Comparison of ENCODE assay signal across 8 cellular contexts in genomic region chr5:151699071-151699901, GRCh38. TPM values are rescaled to one million over a fixed set of nuclear protein-coding genes. Genes with fewer than 3 reads are reported as not detected.
DNase-seq lines count a peak whose midpoint lies in the region; ATAC-seq, FAIRE-seq and TF ChIP-seq lines count a peak whose summit lies in the region.

No MANE protein-coding gene starts in this region.

- no peaks in the 10 kb centered on the region for H3K36me3 ChIP-seq in HEK293 (ENCODE audit: control insufficient read depth in 2 of 2, insufficient read depth in 1 of 2, low read length in 2 of 2)
- H3K36me3 ChIP-seq in bronchial epithelial cell (ENCODE audit: control insufficient read depth, insufficient read depth, low read length), result no peaks in the 10 kb centered on the region
- no peaks in the 10 kb centered on the region for H3K36me3 ChIP-seq in kidney (ENCODE audit: control insufficient read depth in 1 of 2, insufficient read depth in 2 of 2, low read length in 2 of 2)
- H3K36me3 ChIP-seq in stomach, result no peaks in the 10 kb centered on the region

- H3K9me3 ChIP-seq in HEK293 (ENCODE audit: control insufficient read depth, insufficient read depth, low read depth, low read length) (no peaks in the 10 kb centered on the region), kidney (ENCODE audit: control insufficient read depth in 1 of 2, low read length in 2 of 2) (no peaks in the 10 kb centered on the region), stomach (no peaks in the 10 kb centered on the region)

- no peak for ATAC-seq in HG03139 (IDR thresholded peaks at IDR 0.05; ENCODE audit: unreplicated experiment)
- no peak for ATAC-seq in GM18502 (IDR thresholded peaks at IDR 0.05; ENCODE audit: poor library complexity, unreplicated experiment)

- H3K4me1 ChIP-seq in HEK293 (ENCODE audit: control insufficient read depth, insufficient read depth, low read length), result no peaks in the 10 kb centered on the region
- H3K4me1 ChIP-seq in kidney (ENCODE audit: control insufficient read depth in 1 of 2, insufficient read depth in 1 of 2, low read depth in 1 of 2, low read length in 2 of 2), result peaks cover 7 to 11% of the 10 kb centered on the region in 2 donors
- H3K4me1 ChIP-seq in stomach, result peaks cover 3 to 22% (median 10%) of the 10 kb centered on the region in 4 donors

- 0 out of 2 replicates have a peak overlapping the region, but pooled peaks have one; percentile 24 for H3K27ac ChIP-seq in HEK293 (ENCODE audit: extremely low read depth, low read depth, low read length)
- peak overlapping the region; percentile 68 to 79 for H3K27ac ChIP-seq in kidney (ENCODE audit: low read depth in 2 of 2, low read length in 2 of 2)
- H3K27ac ChIP-seq in stomach, result peak overlapping the region; percentile 63 to 80 (median 74)

- CTCF ChIA-PET in HEK293 (lab: Yijun Ruan, JAX), result interaction anchor here (0.5 to 2.8 kb wide), 6 partner anchors 9 to 47 kb away, joined by 3 to 11 read pairs (median 5); partner anchors contain the start of gene SPARC

- H3K9ac ChIP-seq in kidney (ENCODE audit: low read length in 2 of 2), result peak overlapping the region; percentile 39 to 46

- 53 to 61% (median 58%) methylated on average over 13 of the region's 13 CpGs for WGBS in stomach, 5 donors

- POLR2A ChIA-PET in HEK293 (lab: Yijun Ruan, JAX), result interaction anchor here (0.7 to 4.6 kb wide), 7 partner anchors 8 to 446 kb away, joined by 3 to 33 read pairs (median 4); partner anchors contain the start of genes GM2A and SPARC

- TF ChIP-seq POLR2A in stomach (IDR thresholded peaks at IDR 0.05), result no peak

- FAIRE-seq in bronchial epithelial cell (lab: Jason Lieb, UNC) (no peak), kidney (lab: Jason Lieb, UNC) (peak; percentile 82)

- peak; percentile 70 for DNase-seq in bronchial epithelial cell (ENCODE audit: low read depth)
- DNase-seq in kidney, result peak; percentile 94
- peak; percentile 27 for DNase-seq in stomach
- DNase-seq in midbrain (lab: John Stamatoyannopoulos, UW), result no peak
- no peak for DNase-seq in globus pallidus (ENCODE audit: low spot score)

- intact Hi-C loops in kidney (cut with DNase I), result no loop called here
- intact Hi-C loops in stomach (cut with DNase I; ENCODE audit: low total_unique reads), result no loop called here

- no peak for TF ChIP-seq CTCF in HEK293 (tag by site-specific recombination; IDR thresholded peaks at IDR 0.05)
- no peak for TF ChIP-seq CTCF in bronchial epithelial cell (IDR thresholded peaks at IDR 0.05; ENCODE audit: insufficient read depth, low read length, severe bottlenecking)
- TF ChIP-seq CTCF in kidney (IDR thresholded peaks at IDR 0.05; ENCODE audit: borderline replicate concordance, extremely low read depth, insufficient read depth), result no peak
- no peak for TF ChIP-seq CTCF in stomach (IDR thresholded peaks at IDR 0.05)

- no peak overlapping the region for H3K4me3 ChIP-seq in HEK293 (ENCODE audit: low read depth, low read length)
- H3K4me3 ChIP-seq in bronchial epithelial cell (ENCODE audit: low read depth, low read length), result no peak overlapping the region
- H3K4me3 ChIP-seq in kidney (ENCODE audit: low read length in 2 of 2), result peak overlapping the region; percentile 1 to 23
- H3K4me3 ChIP-seq in stomach, result no peak overlapping the region

- H3K27me3 ChIP-seq in bronchial epithelial cell (ENCODE audit: control insufficient read depth, insufficient read depth, low read length) (no peaks in the 10 kb centered on the region), stomach (no peaks in the 10 kb centered on the region)

- no peak for TF ChIP-seq EP300 in stomach (IDR thresholded peaks at IDR 0.05)

TF ChIP-seq in HEK293, 187 proteins besides CTCF, POLR2A, EP300 and RAD21:
- TF ChIP-seq ZNF211 (tag by site-specific recombination; IDR thresholded peaks at IDR 0.05; ENCODE audit: low read depth) (no peak), ZNF48 (tag by site-specific recombination; IDR thresholded peaks at IDR 0.05) (no peak), ZNF335 (tag by site-specific recombination; conservative IDR thresholded peaks at IDR 0.05) (no peak), ZNF701 (tag by site-specific recombination; IDR thresholded peaks at IDR 0.05) (no peak), ZSCAN4 (tag by site-specific recombination; IDR thresholded peaks at IDR 0.05) (no peak), ZNF510 (tag by site-specific recombination; IDR thresholded peaks at IDR 0.05; ENCODE audit: insufficient replicate concordance) (no peak), ZBTB26 (tag by site-specific recombination; optimal IDR thresholded peaks at IDR 0.05) (no peak), ZSCAN30 (tag by site-specific recombination; IDR thresholded peaks at IDR 0.05) (no peak), ZNF610 (tag by site-specific recombination; IDR thresholded peaks at IDR 0.05; ENCODE audit: borderline replicate concordance) (no peak), REST (tag by site-specific recombination; IDR thresholded peaks at IDR 0.05) (no peak), ZSCAN18 (tag by site-specific recombination; IDR thresholded peaks at IDR 0.05) (no peak)

RNA-seq across cellular contexts. Expression of gene SPARC, which starts 12.6 kb away (rescaled TPM):
- total RNA-seq in bronchial epithelial cell (10.5 and 22.6 TPM in 2 replicates), kidney (637 TPM), stomach (1,000 to 10,000 TPM in 1 of 5 donors, 100 to 1,000 TPM in 3, 10 to 100 TPM in 1; 36.2 to 1,348 (median 170) TPM)
- polyA plus RNA-seq in kidney (ENCODE audit: insufficient read depth, low read depth, low replicate concordance) (581 TPM), stomach (10 to 100 TPM; 80.9 to 87.7 (median 86.7) TPM)

RNA-seq across cellular contexts. Expression of gene ATOX1, which starts 59.1 kb away (rescaled TPM):
- total RNA-seq in bronchial epithelial cell, result 26.9 and 61.4 TPM in 2 replicates
- total RNA-seq in kidney, result 83.2 TPM
- polyA plus RNA-seq in kidney (ENCODE audit: insufficient read depth, low read depth, low replicate concordance), result 611 TPM
- 10 to 100 TPM in 4 of 5 donors, not detected in 1; 24.6 to 80.6 (median 60.4) TPM for total RNA-seq in stomach
- polyA plus RNA-seq in stomach, result 100 to 1,000 TPM; 111 to 177 (median 165) TPM

Comparison
In these comparisons a context has a peak if more than half of its experiments do, and no peak if none do; other contexts are left out.
1. H3K27ac ChIP-seq: peak in every context shown above with its lines; median percentile 74 in stomach; 74 in kidney; 24 in HEK293.
2. H3K4me3 ChIP-seq: peak in kidney (2 of 2); none in HEK293 (single experiment), bronchial epithelial cell (single experiment) and stomach (0 of 4).
3. DNase-seq: peak in bronchial epithelial cell (single experiment), kidney (single experiment) and stomach (single experiment); none in midbrain (single experiment) and globus pallidus (single experiment).